ENCODE assay signal across 7 cellular contexts in genomic region chr1:204935155-204935554, GRCh38.
"Had no signal": no experiment of that assay in that cellular context is flagged by ENCODE, and none has a peak within 500 bp of the region (broad histone marks: within the 10 kb centered on the region; RNA-seq: fewer than 3 reads in every experiment).

No MANE protein-coding gene starts in this region.

- H3K27ac ChIP-seq: GM23248, HL-60 had no signal

- FAIRE-seq: H54, HepG2 had no signal

- H3K4me3 ChIP-seq: GM23248 had no signal

- ATAC-seq: HepG2 had no signal

- H3K9ac ChIP-seq: GM23248 had no signal

- DNase-seq: GM23248, GOT3, H9, HCEC 1CT had no signal

- H2AFZ ChIP-seq: GM23248 had no signal
